ENCODE assay signal across 1 cellular context in the genomic region with DNA sequence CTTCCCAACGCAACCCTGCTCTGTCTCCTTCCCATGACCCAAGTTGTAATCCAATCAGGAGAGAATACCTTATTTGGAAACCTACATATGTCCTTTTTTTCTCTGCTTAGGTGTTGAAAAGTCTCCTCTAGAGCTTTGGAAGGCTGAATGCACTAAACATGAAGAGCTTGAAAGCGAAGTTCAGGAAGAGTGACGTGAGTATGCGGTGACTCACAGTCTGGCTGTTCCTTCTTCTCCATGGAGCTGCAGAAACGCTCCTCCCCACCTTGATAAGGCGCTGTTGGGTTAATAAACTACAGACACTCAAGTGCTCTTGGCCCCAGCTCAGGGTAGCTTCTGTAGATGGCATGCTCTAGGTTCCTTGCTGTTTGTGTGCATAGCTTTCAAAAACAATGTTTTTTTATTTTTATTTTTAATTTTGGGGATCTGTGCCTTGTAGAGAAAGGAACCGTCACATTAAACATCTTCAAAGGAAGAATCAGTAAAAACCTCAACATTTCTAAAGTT.
A peak's percentile ranks its signal among the peaks of the same experiment; 100 is the strongest.
TF ChIP-seq lines count a peak whose summit lies in the region.

No MANE protein-coding gene starts in this region.

TF ChIP-seq in HepG2, 621 proteins besides CTCF, POLR2A, EP300 and RAD21 (continued from another document and continues in another):
- TF ChIP-seq, protein P1, sequence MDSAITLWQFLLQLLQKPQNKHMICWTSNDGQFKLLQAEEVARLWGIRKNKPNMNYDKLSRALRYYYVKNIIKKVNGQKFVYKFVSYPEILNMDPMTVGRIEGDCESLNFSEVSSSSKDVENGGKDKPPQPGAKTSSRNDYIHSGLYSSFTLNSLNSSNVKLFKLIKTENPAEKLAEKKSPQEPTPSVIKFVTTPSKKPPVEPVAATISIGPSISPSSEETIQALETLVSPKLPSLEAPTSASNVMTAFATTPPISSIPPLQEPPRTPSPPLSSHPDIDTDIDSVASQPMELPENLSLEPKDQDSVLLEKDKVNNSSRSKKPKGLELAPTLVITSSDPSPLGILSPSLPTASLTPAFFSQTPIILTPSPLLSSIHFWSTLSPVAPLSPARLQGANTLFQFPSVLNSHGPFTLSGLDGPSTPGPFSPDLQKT (CRISPR knock-in tag; IDR thresholded peaks at IDR 0.05; ENCODE audit: borderline replicate concordance) = no peak
- TF ChIP-seq, protein P2, sequence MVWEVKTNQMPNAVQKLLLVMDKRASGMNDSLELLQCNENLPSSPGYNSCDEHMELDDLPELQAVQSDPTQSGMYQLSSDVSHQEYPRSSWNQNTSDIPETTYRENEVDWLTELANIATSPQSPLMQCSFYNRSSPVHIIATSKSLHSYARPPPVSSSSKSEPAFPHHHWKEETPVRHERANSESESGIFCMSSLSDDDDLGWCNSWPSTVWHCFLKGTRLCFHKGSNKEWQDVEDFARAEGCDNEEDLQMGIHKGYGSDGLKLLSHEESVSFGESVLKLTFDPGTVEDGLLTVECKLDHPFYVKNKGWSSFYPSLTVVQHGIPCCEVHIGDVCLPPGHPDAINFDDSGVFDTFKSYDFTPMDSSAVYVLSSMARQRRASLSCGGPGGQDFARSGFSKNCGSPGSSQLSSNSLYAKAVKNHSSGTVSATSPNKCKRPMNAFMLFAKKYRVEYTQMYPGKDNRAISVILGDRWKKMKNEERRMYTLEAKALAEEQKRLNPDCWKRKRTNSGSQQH (CRISPR knock-in tag; IDR thresholded peaks at IDR 0.05; ENCODE audit: low read depth) = no peak
- TF ChIP-seq, protein P3, sequence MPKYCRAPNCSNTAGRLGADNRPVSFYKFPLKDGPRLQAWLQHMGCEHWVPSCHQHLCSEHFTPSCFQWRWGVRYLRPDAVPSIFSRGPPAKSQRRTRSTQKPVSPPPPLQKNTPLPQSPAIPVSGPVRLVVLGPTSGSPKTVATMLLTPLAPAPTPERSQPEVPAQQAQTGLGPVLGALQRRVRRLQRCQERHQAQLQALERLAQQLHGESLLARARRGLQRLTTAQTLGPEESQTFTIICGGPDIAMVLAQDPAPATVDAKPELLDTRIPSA (CRISPR knock-in tag; IDR thresholded peaks at IDR 0.05; ENCODE audit: borderline replicate concordance) = no peak
- TF ChIP-seq CREB1 (IDR thresholded peaks at IDR 0.05) (peak; percentile 82), CREB1 (CRISPR knock-in tag; IDR thresholded peaks at IDR 0.05) (peak; percentile 56; the same call in 1 of the 2 replicates), HMG20A (CRISPR knock-in tag; IDR thresholded peaks at IDR 0.05; ENCODE audit: borderline replicate concordance) (peak; percentile 35; the same call in 1 of the 2 replicates), RELA (CRISPR knock-in tag; IDR thresholded peaks at IDR 0.05) (no peak), FOSL2 (CRISPR knock-in tag; IDR thresholded peaks at IDR 0.05) (peak; percentile 94), XRCC5 (optimal IDR thresholded peaks at IDR 0.05; ENCODE audit: low read length) (peak; percentile 50), MED1 (CRISPR knock-in tag; IDR thresholded peaks at IDR 0.05) (0 out of 2 replicates have a peak, but pooled peaks have one; percentile 20), PHF8 (CRISPR knock-in tag; IDR thresholded peaks at IDR 0.05) (no peak), ZNF24 (IDR thresholded peaks at IDR 0.05) (no peak), NFE2L2 (IDR thresholded peaks at IDR 0.05; ENCODE audit: low read length) (no peak)
- TF ChIP-seq, protein P4, sequence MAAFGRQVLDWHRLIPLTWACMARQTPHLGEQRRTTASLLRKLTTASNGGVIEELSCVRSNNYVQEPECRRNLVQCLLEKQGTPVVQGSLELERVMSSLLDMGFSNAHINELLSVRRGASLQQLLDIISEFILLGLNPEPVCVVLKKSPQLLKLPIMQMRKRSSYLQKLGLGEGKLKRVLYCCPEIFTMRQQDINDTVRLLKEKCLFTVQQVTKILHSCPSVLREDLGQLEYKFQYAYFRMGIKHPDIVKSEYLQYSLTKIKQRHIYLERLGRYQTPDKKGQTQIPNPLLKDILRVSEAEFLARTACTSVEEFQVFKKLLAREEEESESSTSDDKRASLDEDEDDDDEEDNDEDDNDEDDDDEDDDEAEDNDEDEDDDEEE (CRISPR knock-in tag; IDR thresholded peaks at IDR 0.05) = no peak
- TF ChIP-seq, protein P5, sequence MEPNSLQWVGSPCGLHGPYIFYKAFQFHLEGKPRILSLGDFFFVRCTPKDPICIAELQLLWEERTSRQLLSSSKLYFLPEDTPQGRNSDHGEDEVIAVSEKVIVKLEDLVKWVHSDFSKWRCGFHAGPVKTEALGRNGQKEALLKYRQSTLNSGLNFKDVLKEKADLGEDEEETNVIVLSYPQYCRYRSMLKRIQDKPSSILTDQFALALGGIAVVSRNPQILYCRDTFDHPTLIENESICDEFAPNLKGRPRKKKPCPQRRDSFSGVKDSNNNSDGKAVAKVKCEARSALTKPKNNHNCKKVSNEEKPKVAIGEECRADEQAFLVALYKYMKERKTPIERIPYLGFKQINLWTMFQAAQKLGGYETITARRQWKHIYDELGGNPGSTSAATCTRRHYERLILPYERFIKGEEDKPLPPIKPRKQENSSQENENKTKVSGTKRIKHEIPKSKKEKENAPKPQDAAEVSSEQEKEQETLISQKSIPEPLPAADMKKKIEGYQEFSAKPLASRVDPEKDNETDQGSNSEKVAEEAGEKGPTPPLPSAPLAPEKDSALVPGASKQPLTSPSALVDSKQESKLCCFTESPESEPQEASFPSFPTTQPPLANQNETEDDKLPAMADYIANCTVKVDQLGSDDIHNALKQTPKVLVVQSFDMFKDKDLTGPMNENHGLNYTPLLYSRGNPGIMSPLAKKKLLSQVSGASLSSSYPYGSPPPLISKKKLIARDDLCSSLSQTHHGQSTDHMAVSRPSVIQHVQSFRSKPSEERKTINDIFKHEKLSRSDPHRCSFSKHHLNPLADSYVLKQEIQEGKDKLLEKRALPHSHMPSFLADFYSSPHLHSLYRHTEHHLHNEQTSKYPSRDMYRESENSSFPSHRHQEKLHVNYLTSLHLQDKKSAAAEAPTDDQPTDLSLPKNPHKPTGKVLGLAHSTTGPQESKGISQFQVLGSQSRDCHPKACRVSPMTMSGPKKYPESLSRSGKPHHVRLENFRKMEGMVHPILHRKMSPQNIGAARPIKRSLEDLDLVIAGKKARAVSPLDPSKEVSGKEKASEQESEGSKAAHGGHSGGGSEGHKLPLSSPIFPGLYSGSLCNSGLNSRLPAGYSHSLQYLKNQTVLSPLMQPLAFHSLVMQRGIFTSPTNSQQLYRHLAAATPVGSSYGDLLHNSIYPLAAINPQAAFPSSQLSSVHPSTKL (CRISPR knock-in tag; IDR thresholded peaks at IDR 0.05) = peak; percentile 48; the same call in 1 of the 2 replicates
- TF ChIP-seq, protein P6, sequence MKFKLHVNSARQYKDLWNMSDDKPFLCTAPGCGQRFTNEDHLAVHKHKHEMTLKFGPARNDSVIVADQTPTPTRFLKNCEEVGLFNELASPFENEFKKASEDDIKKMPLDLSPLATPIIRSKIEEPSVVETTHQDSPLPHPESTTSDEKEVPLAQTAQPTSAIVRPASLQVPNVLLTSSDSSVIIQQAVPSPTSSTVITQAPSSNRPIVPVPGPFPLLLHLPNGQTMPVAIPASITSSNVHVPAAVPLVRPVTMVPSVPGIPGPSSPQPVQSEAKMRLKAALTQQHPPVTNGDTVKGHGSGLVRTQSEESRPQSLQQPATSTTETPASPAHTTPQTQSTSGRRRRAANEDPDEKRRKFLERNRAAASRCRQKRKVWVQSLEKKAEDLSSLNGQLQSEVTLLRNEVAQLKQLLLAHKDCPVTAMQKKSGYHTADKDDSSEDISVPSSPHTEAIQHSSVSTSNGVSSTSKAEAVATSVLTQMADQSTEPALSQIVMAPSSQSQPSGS (CRISPR knock-in tag; IDR thresholded peaks at IDR 0.05) = 0 out of 2 replicates have a peak, but pooled peaks have one; percentile 26
- TF ChIP-seq, protein P7, sequence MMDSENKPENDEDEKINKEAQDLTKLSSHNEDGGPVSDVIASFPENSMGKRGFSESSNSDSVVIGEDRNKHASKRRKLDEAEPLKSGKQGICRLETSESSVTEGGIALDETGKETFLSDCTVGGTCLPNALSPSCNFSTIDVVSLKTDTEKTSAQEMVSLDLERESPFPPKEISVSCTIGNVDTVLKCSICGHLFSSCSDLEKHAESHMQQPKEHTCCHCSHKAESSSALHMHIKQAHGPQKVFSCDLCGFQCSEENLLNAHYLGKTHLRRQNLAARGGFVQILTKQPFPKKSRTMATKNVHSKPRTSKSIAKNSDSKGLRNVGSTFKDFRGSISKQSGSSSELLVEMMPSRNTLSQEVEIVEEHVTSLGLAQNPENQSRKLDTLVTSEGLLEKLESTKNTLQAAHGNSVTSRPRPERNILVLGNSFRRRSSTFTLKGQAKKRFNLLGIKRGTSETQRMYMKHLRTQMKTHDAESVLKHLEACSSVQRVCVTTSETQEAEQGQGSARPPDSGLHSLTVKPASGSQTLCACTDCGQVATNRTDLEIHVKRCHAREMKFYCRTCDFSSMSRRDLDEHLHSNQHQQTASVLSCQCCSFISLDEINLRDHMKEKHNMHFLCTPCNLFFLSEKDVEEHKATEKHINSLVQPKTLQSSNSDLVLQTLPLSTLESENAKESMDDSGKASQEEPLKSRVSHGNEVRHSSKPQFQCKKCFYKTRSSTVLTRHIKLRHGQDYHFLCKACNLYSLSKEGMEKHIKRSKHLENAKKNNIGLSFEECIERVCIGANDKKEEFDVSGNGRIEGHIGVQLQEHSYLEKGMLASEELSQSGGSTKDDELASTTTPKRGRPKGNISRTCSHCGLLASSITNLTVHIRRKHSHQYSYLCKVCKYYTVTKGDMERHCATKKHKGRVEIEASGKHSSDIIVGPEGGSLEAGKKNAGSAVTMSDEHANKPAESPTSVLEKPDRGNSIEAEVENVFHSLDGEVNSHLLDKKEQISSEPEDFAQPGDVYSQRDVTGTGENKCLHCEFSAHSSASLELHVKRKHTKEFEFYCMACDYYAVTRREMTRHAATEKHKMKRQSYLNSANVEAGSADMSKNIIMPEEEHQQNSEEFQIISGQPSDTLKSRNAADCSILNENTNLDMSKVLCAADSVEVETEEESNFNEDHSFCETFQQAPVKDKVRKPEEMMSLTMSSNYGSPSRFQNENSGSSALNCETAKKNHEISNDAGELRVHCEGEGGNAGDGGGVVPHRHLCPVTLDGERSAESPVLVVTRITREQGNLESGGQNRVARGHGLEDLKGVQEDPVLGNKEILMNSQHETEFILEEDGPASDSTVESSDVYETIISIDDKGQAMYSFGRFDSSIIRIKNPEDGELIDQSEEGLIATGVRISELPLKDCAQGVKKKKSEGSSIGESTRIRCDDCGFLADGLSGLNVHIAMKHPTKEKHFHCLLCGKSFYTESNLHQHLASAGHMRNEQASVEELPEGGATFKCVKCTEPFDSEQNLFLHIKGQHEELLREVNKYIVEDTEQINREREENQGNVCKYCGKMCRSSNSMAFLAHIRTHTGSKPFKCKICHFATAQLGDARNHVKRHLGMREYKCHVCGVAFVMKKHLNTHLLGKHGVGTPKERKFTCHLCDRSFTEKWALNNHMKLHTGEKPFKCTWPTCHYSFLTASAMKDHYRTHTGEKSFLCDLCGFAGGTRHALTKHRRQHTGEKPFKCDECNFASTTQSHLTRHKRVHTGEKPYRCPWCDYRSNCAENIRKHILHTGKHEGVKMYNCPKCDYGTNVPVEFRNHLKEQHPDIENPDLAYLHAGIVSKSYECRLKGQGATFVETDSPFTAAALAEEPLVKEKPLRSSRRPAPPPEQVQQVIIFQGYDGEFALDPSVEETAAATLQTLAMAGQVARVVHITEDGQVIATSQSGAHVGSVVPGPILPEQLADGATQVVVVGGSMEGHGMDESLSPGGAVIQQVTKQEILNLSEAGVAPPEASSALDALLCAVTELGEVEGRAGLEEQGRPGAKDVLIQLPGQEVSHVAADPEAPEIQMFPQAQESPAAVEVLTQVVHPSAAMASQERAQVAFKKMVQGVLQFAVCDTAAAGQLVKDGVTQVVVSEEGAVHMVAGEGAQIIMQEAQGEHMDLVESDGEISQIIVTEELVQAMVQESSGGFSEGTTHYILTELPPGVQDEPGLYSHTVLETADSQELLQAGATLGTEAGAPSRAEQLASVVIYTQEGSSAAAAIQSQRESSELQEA (CRISPR knock-in tag; IDR thresholded peaks at IDR 0.05; ENCODE audit: not compliant biosample characterization) = no peak
- TF ChIP-seq, protein P8, sequence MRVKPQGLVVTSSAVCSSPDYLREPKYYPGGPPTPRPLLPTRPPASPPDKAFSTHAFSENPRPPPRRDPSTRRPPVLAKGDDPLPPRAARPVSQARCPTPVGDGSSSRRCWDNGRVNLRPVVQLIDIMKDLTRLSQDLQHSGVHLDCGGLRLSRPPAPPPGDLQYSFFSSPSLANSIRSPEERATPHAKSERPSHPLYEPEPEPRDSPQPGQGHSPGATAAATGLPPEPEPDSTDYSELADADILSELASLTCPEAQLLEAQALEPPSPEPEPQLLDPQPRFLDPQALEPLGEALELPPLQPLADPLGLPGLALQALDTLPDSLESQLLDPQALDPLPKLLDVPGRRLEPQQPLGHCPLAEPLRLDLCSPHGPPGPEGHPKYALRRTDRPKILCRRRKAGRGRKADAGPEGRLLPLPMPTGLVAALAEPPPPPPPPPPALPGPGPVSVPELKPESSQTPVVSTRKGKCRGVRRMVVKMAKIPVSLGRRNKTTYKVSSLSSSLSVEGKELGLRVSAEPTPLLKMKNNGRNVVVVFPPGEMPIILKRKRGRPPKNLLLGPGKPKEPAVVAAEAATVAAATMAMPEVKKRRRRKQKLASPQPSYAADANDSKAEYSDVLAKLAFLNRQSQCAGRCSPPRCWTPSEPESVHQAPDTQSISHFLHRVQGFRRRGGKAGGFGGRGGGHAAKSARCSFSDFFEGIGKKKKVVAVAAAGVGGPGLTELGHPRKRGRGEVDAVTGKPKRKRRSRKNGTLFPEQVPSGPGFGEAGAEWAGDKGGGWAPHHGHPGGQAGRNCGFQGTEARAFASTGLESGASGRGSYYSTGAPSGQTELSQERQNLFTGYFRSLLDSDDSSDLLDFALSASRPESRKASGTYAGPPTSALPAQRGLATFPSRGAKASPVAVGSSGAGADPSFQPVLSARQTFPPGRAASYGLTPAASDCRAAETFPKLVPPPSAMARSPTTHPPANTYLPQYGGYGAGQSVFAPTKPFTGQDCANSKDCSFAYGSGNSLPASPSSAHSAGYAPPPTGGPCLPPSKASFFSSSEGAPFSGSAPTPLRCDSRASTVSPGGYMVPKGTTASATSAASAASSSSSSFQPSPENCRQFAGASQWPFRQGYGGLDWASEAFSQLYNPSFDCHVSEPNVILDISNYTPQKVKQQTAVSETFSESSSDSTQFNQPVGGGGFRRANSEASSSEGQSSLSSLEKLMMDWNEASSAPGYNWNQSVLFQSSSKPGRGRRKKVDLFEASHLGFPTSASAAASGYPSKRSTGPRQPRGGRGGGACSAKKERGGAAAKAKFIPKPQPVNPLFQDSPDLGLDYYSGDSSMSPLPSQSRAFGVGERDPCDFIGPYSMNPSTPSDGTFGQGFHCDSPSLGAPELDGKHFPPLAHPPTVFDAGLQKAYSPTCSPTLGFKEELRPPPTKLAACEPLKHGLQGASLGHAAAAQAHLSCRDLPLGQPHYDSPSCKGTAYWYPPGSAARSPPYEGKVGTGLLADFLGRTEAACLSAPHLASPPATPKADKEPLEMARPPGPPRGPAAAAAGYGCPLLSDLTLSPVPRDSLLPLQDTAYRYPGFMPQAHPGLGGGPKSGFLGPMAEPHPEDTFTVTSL (CRISPR knock-in tag; IDR thresholded peaks at IDR 0.05; ENCODE audit: borderline replicate concordance) = no peak
- TF ChIP-seq, protein P9, sequence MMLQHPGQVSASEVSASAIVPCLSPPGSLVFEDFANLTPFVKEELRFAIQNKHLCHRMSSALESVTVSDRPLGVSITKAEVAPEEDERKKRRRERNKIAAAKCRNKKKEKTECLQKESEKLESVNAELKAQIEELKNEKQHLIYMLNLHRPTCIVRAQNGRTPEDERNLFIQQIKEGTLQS (CRISPR knock-in tag; IDR thresholded peaks at IDR 0.05) = peak; percentile 69
